Comparison of ENCODE assay signal across 18 cellular contexts in the genomic region with DNA sequence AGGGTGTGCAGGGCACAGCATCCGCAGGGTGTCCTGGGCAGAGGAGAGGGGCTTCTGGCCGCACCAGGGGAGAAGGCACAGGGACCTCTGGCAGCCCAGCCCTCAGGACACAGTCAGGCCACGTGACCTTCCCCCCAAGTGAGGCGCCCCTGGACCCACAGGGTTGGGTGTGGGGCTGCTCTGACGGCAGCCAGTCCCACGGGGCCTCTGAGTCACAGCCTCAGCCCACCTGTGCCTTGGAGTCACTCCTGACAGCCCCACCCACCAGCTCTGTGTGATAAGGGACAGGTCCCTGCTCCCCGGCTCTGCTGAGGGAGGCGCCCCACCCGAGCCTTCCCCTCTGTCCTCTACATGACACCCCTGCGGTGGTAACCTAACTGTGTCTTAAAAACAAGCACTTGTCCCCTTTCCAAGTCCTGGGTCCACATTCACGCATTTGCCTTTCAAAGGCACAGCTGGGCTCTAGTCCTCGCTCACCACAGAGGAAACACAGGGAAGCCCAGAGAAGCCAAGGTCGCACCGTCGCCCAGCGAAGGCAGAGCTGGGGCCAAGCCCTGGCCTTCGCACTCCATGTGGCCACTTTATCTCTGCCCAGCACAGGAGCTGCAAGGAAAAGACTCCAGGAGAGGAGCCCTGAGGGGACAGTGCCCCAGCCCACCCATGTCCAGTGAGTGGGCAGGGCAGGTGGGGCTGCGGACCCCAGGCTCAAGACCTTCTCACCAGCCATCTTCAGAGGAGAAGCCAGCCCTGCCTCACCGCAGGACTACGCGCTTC. TPM values are rescaled to one million over a fixed set of nuclear protein-coding genes. Genes with fewer than 3 reads are reported as not detected.
"Had no signal": no experiment of that assay in that cellular context is flagged by ENCODE, and none has a peak within 500 bp of the region (broad histone marks: within the 10 kb centered on the region; RNA-seq: fewer than 3 reads in every experiment).

No MANE protein-coding gene starts in this region.

- H3K9me3 Mint-ChIP-seq: activated naive CD8-positive, alpha-beta T cell treated with anti-CD3 and anti-CD28 coated beads, Interleukin-2, amount 10 ng/mL, durations not matched to agents 7 days and 5 days; stimulated activated effector memory CD8-positive, alpha-beta T cell treated with anti-CD3 and anti-CD28 coated beads, Interleukin-12 subunit alpha, Interleukin-12 subunit beta, amount 100 ng/mL, for 72 hours had no signal

- H3K27ac Mint-ChIP-seq: activated CD4-positive, alpha-beta T cell treated with anti-CD3 and anti-CD28 coated beads for 36 hours; activated CD8-positive, alpha-beta T cell treated with anti-CD3 and anti-CD28 coated beads, Interleukin-2, amount 10 ng/mL, durations not matched to agents 7 days and 5 days; activated naive CD8-positive, alpha-beta T cell treated with anti-CD3 and anti-CD28 coated beads, Interleukin-2, amount 10 ng/mL, durations not matched to agents 7 days and 5 days; stimulated activated effector memory CD8-positive, alpha-beta T cell treated with anti-CD3 and anti-CD28 coated beads, Interleukin-12 subunit alpha, Interleukin-12 subunit beta, amount 100 ng/mL, for 72 hours had no signal

- H2AFZ ChIP-seq: parathyroid adenoma had no signal

- FAIRE-seq: kidney had no signal

- H3K4me1 ChIP-seq: parathyroid adenoma had no signal

- ATAC-seq: activated CD4-positive, alpha-beta T cell treated with anti-CD3 and anti-CD28 coated beads for 36 hours; activated CD8-positive, alpha-beta T cell treated with anti-CD3 and anti-CD28 coated beads, Interleukin-2, amount 10 ng/mL, durations not matched to agents 7 days and 5 days; stimulated activated effector memory CD8-positive, alpha-beta T cell treated with anti-CD3 and anti-CD28 coated beads, Interleukin-12 subunit alpha, Interleukin-12 subunit beta, amount 100 ng/mL, for 72 hours had no signal

- H3K9me3 ChIP-seq: breast epithelium, left ventricle myocardium inferior, right atrium auricular region, transverse colon had no signal

- H3K4me2 ChIP-seq: smooth muscle cell had no signal

- H3K27ac ChIP-seq: breast epithelium, dorsolateral prefrontal cortex, left ventricle myocardium inferior, parathyroid adenoma, right atrium auricular region, transverse colon had no signal

- H3K4me3 ChIP-seq: breast epithelium, dorsolateral prefrontal cortex, left ventricle myocardium inferior, right atrium auricular region, smooth muscle cell, transverse colon had no signal

- H3K4me3 Mint-ChIP-seq: activated CD4-positive, alpha-beta T cell treated with anti-CD3 and anti-CD28 coated beads for 36 hours; activated CD8-positive, alpha-beta T cell treated with anti-CD3 and anti-CD28 coated beads, Interleukin-2, amount 10 ng/mL, durations not matched to agents 7 days and 5 days; activated naive CD8-positive, alpha-beta T cell treated with anti-CD3 and anti-CD28 coated beads, Interleukin-2, amount 10 ng/mL, durations not matched to agents 7 days and 5 days; stimulated activated effector memory CD8-positive, alpha-beta T cell treated with anti-CD3 and anti-CD28 coated beads, Interleukin-12 subunit alpha, Interleukin-12 subunit beta, amount 100 ng/mL, for 72 hours had no signal

- DNase-seq: activated CD4-positive, alpha-beta T cell treated with anti-CD3 and anti-CD28 coated beads for 36 hours; activated CD8-positive, alpha-beta memory T cell treated with anti-CD3 and anti-CD28 coated beads, Interleukin-2, amount 50 U/mL, for 48 hours; activated CD8-positive, alpha-beta T cell treated with anti-CD3 and anti-CD28 coated beads, Interleukin-2, amount 10 ng/mL, durations not matched to agents 7 days and 5 days; activated naive CD8-positive, alpha-beta T cell treated with anti-CD3 and anti-CD28 coated beads, Interleukin-2, amount 10 ng/mL, durations not matched to agents 7 days and 5 days; aorta; dorsolateral prefrontal cortex; foreskin melanocyte; left ventricle myocardium inferior; mesendoderm; T-helper 9 cell; transverse colon had no signal

- H3K4me1 Mint-ChIP-seq: stimulated activated effector memory CD8-positive, alpha-beta T cell treated with anti-CD3 and anti-CD28 coated beads, Interleukin-12 subunit alpha, Interleukin-12 subunit beta, amount 100 ng/mL, for 72 hours had no signal

- H3K36me3 Mint-ChIP-seq: activated naive CD8-positive, alpha-beta T cell treated with anti-CD3 and anti-CD28 coated beads, Interleukin-2, amount 10 ng/mL, durations not matched to agents 7 days and 5 days had no signal

- H3K36me3 ChIP-seq: breast epithelium, left ventricle myocardium inferior, right atrium auricular region, transverse colon had no signal

- H3K79me2 ChIP-seq: parathyroid adenoma had no signal

RNA-seq across cellular contexts. Expression of gene NPTX1, which starts 5.1 kb away (rescaled TPM):
- total RNA-seq: left ventricle myocardium inferior, right atrium auricular region, subcutaneous adipose tissue had no signal
